Comparison of ENCODE assay signal across 8 cellular contexts in the genomic region with DNA sequence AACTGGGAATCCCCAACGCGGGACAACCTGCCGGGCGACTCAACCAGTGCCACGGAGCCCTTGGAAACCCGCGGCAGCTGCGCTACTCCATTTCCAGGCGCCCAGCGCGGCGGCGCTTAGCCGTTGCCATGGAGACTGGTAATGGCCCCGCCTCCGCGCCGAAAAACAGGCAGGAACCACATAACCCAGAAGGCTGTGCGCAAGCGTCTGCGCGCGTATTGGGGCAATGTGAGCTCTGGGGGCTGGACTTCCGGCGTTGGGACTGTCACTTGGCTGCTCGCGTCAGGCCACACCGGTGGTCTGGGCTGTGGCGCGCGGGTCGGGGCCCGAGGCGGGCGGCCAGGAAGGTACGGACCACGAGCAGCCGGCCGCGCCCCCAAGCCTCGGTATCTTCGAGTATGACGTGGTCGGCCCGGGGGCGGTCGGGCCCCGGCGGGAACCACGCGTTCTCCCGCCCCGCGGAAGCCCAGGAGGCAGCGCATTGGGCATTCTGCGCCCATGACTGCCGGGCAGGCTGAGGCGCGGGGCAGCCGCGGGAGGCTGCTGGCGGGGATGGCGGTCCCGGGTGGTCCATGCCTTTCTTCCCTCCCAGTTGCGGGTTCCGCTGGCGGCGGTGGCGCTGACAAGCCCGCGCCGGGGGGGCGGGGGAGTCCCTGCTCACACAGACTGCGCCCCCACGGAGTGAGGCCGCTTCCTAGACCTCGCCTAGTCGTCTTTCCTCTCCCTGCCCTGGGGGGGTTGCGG. TPM values are rescaled to one million over a fixed set of nuclear protein-coding genes. Genes with fewer than 3 reads are reported as not detected.
A peak's percentile ranks its signal among the peaks of the same experiment; 100 is the strongest.
DNase-seq lines count a peak whose midpoint lies in the region; FAIRE-seq and TF ChIP-seq lines count a peak whose summit lies in the region.

Gene ZNF324B, plus strand, starts transcription at position 265 of the 744 bp plus-strand sequence. CDS start 2,080 bp downstream, outside the sequence.

- FAIRE-seq in G401.6 (lab: Jason Lieb, UNC) = peak; percentile 92

- TF ChIP-seq CTCF in MM.1S (IDR thresholded peaks at IDR 0.05; ENCODE audit: low read length) (no peak), foreskin fibroblast (IDR thresholded peaks at IDR 0.05; ENCODE audit: low read depth, low read length) (no peak), neural crest cell (conservative IDR thresholded peaks at IDR 0.05) (no peak), stomach (IDR thresholded peaks at IDR 0.05) (no peak)

- peak within 1 kb of the TSS; percentile 73 for H2AFZ ChIP-seq in MM.1S (ENCODE audit: low read length)

- peak within 1 kb of the TSS; percentile 65 for H3K9ac ChIP-seq in MM.1S (ENCODE audit: low read length)

- H3K9me2 ChIP-seq in MM.1S (replicated peaks; ENCODE audit: insufficient read depth, low read length) = no peaks in the 10 kb centered on the region

- peaks cover 7% of the 10 kb centered on the region for H3K36me3 Mint-ChIP-seq in neural crest cell (ENCODE audit: low read depth)

- peak within 1 kb of the TSS; percentile 87 for H3K4me2 ChIP-seq in MM.1S (ENCODE audit: low read depth, low read length)

- H3K27ac ChIP-seq in MM.1S (ENCODE audit: low read length) (peak within 1 kb of the TSS; percentile 6; the same call in 1 of the 2 replicates), stomach (peak within 1 kb of the TSS; percentile 68 to 87 (median 75))

- no peak for TF ChIP-seq POLR2A in stomach (IDR thresholded peaks at IDR 0.05)

- H3K4me1 ChIP-seq in MM.1S (ENCODE audit: low read length) (no peaks in the 10 kb centered on the region), stomach (peaks cover 4 to 21% (median 15%) of the 10 kb centered on the region in 4 donors)

- H3K27me3 ChIP-seq in MM.1S (replicated peaks; ENCODE audit: insufficient read depth, low read length) = no peaks in the 10 kb centered on the region
- H3K27me3 ChIP-seq in stomach = peaks cover 0 to 26% (median 0%) of the 10 kb centered on the region in 3 donors

- peak within 1 kb of the TSS; percentile 43 for H3K27ac Mint-ChIP-seq in neural crest cell (ENCODE audit: unreplicated experiment)

- no peak for TF ChIP-seq EP300 in stomach (IDR thresholded peaks at IDR 0.05)

- peaks cover 19% of the 10 kb centered on the region for H3K4me1 Mint-ChIP-seq in neural crest cell

- no peaks in the 10 kb centered on the region for H3K79me2 ChIP-seq in MM.1S (ENCODE audit: low read length)

- DNase-seq in HCEC 1CT = peak; percentile 93
- peak; percentile 98 for DNase-seq in MM.1S
- DNase-seq in SHP77 treated with DMSO at 0.1 percent for 48 hours (lab: John Stamatoyannopoulos, UW) = peak; percentile 89
- DNase-seq in activated effector memory CD4-positive, alpha-beta T cell treated with anti-CD3 and anti-CD28 coated beads, Interleukin-2, amount 50 U/mL, for 16 hours = peak; percentile 99
- DNase-seq in foreskin fibroblast = peak; percentile 92 to 98
- DNase-seq in neural crest cell (ENCODE audit: low read depth, low spot score) = peak; percentile 92
- peak; percentile 97 for DNase-seq in stomach

- no peaks in the 10 kb centered on the region for H3F3A ChIP-seq in MM.1S (ENCODE audit: insufficient read depth, low read length)

- H3K9me3 Mint-ChIP-seq in neural crest cell = peaks cover 8% of the 10 kb centered on the region

- peak within 1 kb of the TSS; percentile 95 for H3K4me3 Mint-ChIP-seq in neural crest cell

- no peaks in the 10 kb centered on the region for H3K9me3 ChIP-seq in MM.1S (replicated peaks; ENCODE audit: insufficient read depth, low read length)
- peaks cover 0 to 9% (median 0%) of the 10 kb centered on the region in 4 donors for H3K9me3 ChIP-seq in stomach

- no peaks in the 10 kb centered on the region; the same call in 1 of the 2 replicates for H3K36me3 ChIP-seq in MM.1S (replicated peaks; ENCODE audit: insufficient read depth, low read length)
- peaks cover 8 to 30% (median 28%) of the 10 kb centered on the region in 4 donors for H3K36me3 ChIP-seq in stomach

- H3K4me3 ChIP-seq in MM.1S (ENCODE audit: low read length) (peak within 1 kb of the TSS; percentile 77), foreskin fibroblast (ENCODE audit: low read depth in 1 of 2, low read length in 2 of 2) (peak within 1 kb of the TSS; percentile 64 to 79), stomach (peak within 1 kb of the TSS; percentile 76 to 96 (median 93))

- intact Hi-C loops in stomach (cut with DNase I; ENCODE audit: low total_unique reads) = no loop called here

- H4K20me1 ChIP-seq in MM.1S (ENCODE audit: insufficient read depth, low read length) = no peaks in the 10 kb centered on the region

- 0% methylated on average over 10 to 79 of the region's 79 CpGs for WGBS in stomach, 5 donors

- peaks cover 17% of the 10 kb centered on the region for H3K27me3 Mint-ChIP-seq in neural crest cell (ENCODE audit: low read depth)

RNA-seq across cellular contexts. Expression of gene ZNF324B, which starts in this region (rescaled TPM):
- 11.9 and 14.8 TPM in 2 replicates for total RNA-seq in neural crest cell
- 10 to 100 TPM in 1 of 5 donors, 1 to 10 TPM in 2, under 1 TPM in 1, not detected in 1; 0.58 to 12.6 (median 6.5) TPM for total RNA-seq in stomach
- polyA plus RNA-seq in stomach = 1 to 10 TPM; 1.6 to 2.3 (median 1.7) TPM

Comparison
In these comparisons a context has a peak if more than half of its experiments do, and no peak if none do; other contexts are left out.
1. Peak in every context shown above with its lines: DNase-seq, H3K4me3 ChIP-seq and H3K27ac ChIP-seq.